In genomic region chr12:59134750-59135149, GRCh38 we compare ENCODE assay signal across 23 cellular contexts.
DNase-seq lines count a peak whose midpoint lies in the region; ATAC-seq and TF ChIP-seq lines count a peak whose summit lies in the region.
"Had no signal": no experiment of that assay in that cellular context is flagged by ENCODE, and none has a peak within 500 bp of the region (broad histone marks: within the 10 kb centered on the region; RNA-seq: fewer than 3 reads in every experiment).

No MANE protein-coding gene starts in this region.

- ATAC-seq in left lobe of liver = peak; percentile 87
- peak; percentile 38 for ATAC-seq in mucosa of descending colon
- ATAC-seq: CD8-positive, alpha-beta T cell; GM12878; HCT116 had no signal

- H3K4me3 ChIP-seq in HEK293 (ENCODE audit: low read depth, low read length) (no peak overlapping the region), mucosa of descending colon (no peak overlapping the region)
- H3K4me3 ChIP-seq: BLaER1, GM12878, GM23248 had no signal

- H3K36me3 ChIP-seq in HEK293 (ENCODE audit: control insufficient read depth in 2 of 2, insufficient read depth in 1 of 2, low read length in 2 of 2) = no peaks in the 10 kb centered on the region
- H3K36me3 ChIP-seq in mucosa of descending colon (ENCODE audit: low read depth) = no peaks in the 10 kb centered on the region
- H3K36me3 ChIP-seq: BLaER1 had no signal

- TF ChIP-seq CTCF in HEK293 (tag by site-specific recombination; IDR thresholded peaks at IDR 0.05) = no peak
- no peak for TF ChIP-seq CTCF in mucosa of descending colon (IDR thresholded peaks at IDR 0.05)

- H3K9me3 ChIP-seq in HEK293 (ENCODE audit: control insufficient read depth, insufficient read depth, low read depth, low read length) (no peaks in the 10 kb centered on the region), mucosa of descending colon (no peaks in the 10 kb centered on the region)
- H3K9me3 ChIP-seq: BLaER1, Caco-2 had no signal

- H3K27ac ChIP-seq in HEK293 (ENCODE audit: extremely low read depth, low read depth, low read length) = no peak overlapping the region
- H3K27ac ChIP-seq: 22Rv1, BLaER1, C4-2B, GM23248 had no signal

- POLR2A ChIA-PET in HEK293 (lab: Yijun Ruan, JAX) = no interaction called here

- intact Hi-C loops in mucosa of descending colon (cut with DNase I, micrococcal nuclease) = no loop called here
- intact Hi-C loops in posterior vena cava (cut with DNase I) = no loop called here

- peak; percentile 45 for DNase-seq in left lobe of liver (ENCODE audit: low spot score)
- DNase-seq in mucosa of descending colon = peak in 1 of 3 donors; percentile 21
- DNase-seq in posterior vena cava (ENCODE audit: low spot score) = peak; percentile 36
- DNase-seq in stimulated activated naive CD4-positive, alpha-beta T cell (lab: John Stamatoyannopoulos, UW) = no peak
- DNase-seq in cortex of kidney (lab: John Stamatoyannopoulos, UW) = no peak
- no peak for DNase-seq in stimulated activated CD4-positive, alpha-beta T cell treated with anti-CD3 and anti-CD28 coated beads, Interleukin-2, amount 100 ng/mL, for 48 hours
- DNase-seq in amygdala (lab: John Stamatoyannopoulos, UW) = no peak
- DNase-seq: Caco-2; CD4-positive, CD25-positive, alpha-beta regulatory T cell; CD8-positive, alpha-beta T cell; DMS 273 treated with DMSO at 0.1 percent for 48 hours; DMS79; EL; GDM1; GM23248; H7; HFFc6 had no signal

- H3K4me1 ChIP-seq in HEK293 (ENCODE audit: control insufficient read depth, insufficient read depth, low read length) = no peaks in the 10 kb centered on the region
- H3K4me1 ChIP-seq in mucosa of descending colon (ENCODE audit: low read depth) = no peaks in the 10 kb centered on the region
- H3K4me1 ChIP-seq: BLaER1, Caco-2 had no signal

- CTCF ChIA-PET in HEK293 (lab: Yijun Ruan, JAX) = no interaction called here

TF ChIP-seq in HEK293, 187 proteins besides CTCF, POLR2A, EP300 and RAD21:
- peak; percentile 60 for TF ChIP-seq ZNF585B (tag by site-specific recombination; IDR thresholded peaks at IDR 0.05)
- no peak for TF ChIP-seq SCRT1 (tag by site-specific recombination; IDR thresholded peaks at IDR 0.05; ENCODE audit: borderline replicate concordance)
- TF ChIP-seq ZNF514 (tag by site-specific recombination; IDR thresholded peaks at IDR 0.05) = no peak

Comparison
In these comparisons a context has a peak if more than half of its experiments do, and no peak if none do; other contexts are left out.
1. DNase-seq: peak in left lobe of liver (single experiment) and posterior vena cava (single experiment); none in stimulated activated naive CD4-positive, alpha-beta T cell (0 of 6), cortex of kidney (single experiment), stimulated activated CD4-positive, alpha-beta T cell treated with anti-CD3 and anti-CD28 coated beads, Interleukin-2, amount 100 ng/mL, for 48 hours (0 of 2) and amygdala (0 of 56).